Comparison of ENCODE assay signal across 8 cellular contexts in genomic region chr7:23357190-23358093, GRCh38. TPM values are rescaled to one million over a fixed set of nuclear protein-coding genes. Genes with fewer than 3 reads are reported as not detected.
DNase-seq lines count a peak whose midpoint lies in the region; ATAC-seq and TF ChIP-seq lines count a peak whose summit lies in the region.

No MANE protein-coding gene starts in this region.

- H3K4me1 Mint-ChIP-seq in activated T-cell treated with anti-CD3 and anti-CD28 coated beads, Interleukin-2, amount 50 U/mL, for 4 hours (ENCODE audit: low read depth), result peaks cover 9% of the 10 kb centered on the region

- POLR2A ChIA-PET in SK-N-SH (lab: Yijun Ruan, JAX), result interaction anchor here (1.3 kb wide), 1 partner anchor 174 kb away, joined by 3 read pairs; no protein-coding TSS in a partner anchor

- peak overlapping the region in 1 of 2 experiments; percentile 58; a peak in 2 of 4 replicates for H3K27ac ChIP-seq in SK-N-SH (ENCODE audit: low read depth in 2 of 2, low read length in 1 of 2)
- peak overlapping the region; percentile 48 for H3K27ac ChIP-seq in hepatocyte
- H3K27ac ChIP-seq in suprapubic skin, result no peak overlapping the region

- peak; percentile 36 to 42 for ATAC-seq in activated T-cell treated with anti-CD3 and anti-CD28 coated beads, Interleukin-2, amount 50 U/mL, for 4 hours
- peak; percentile 53 for ATAC-seq in HG03175 (IDR thresholded peaks at IDR 0.05; ENCODE audit: unreplicated experiment)

- no peak overlapping the region for H2AFZ ChIP-seq in SK-N-SH (ENCODE audit: low read depth)
- no peak overlapping the region for H2AFZ ChIP-seq in hepatocyte

- H3K9ac ChIP-seq in SK-N-SH, result no peak overlapping the region; the same call in 1 of the 2 replicates

- TF ChIP-seq POLR2A in suprapubic skin (IDR thresholded peaks at IDR 0.05), result no peak

- no peaks in the 10 kb centered on the region for H3K27me3 ChIP-seq in SK-N-SH (ENCODE audit: insufficient read depth)
- H3K27me3 ChIP-seq in hepatocyte, result no peaks in the 10 kb centered on the region
- no peaks in the 10 kb centered on the region for H3K27me3 ChIP-seq in suprapubic skin

- WGBS in SK-N-SH (ENCODE audit: low lambda C conversion rate), result 35% methylated on average over 6 of the region's 6 CpGs
- WGBS in hepatocyte (ENCODE audit: low lambda C conversion rate, missing lambda C conversion rate), result 25% methylated on average over 6 of the region's 6 CpGs
- 25% methylated on average over 6 of the region's 6 CpGs for WGBS in suprapubic skin

- TF ChIP-seq RAD21 in SK-N-SH (IDR thresholded peaks at IDR 0.05; ENCODE audit: low read length), result peak; percentile 65

- H3K79me2 ChIP-seq in SK-N-SH (ENCODE audit: insufficient read depth) (peaks cover 72% of the 10 kb centered on the region), hepatocyte (peaks cover 74% of the 10 kb centered on the region)

- TF ChIP-seq EP300 in SK-N-SH (IDR thresholded peaks at IDR 0.05; ENCODE audit: borderline replicate concordance in 1 of 2, low read depth in 1 of 2, low read length in 1 of 2) (no peak), suprapubic skin (IDR thresholded peaks at IDR 0.05) (no peak)

- H3K9me3 ChIP-seq in SK-N-SH, result no peaks in the 10 kb centered on the region
- no peaks in the 10 kb centered on the region for H3K9me3 ChIP-seq in hepatocyte (ENCODE audit: low read depth)
- no peaks in the 10 kb centered on the region for H3K9me3 ChIP-seq in suprapubic skin

- H3K9me2 ChIP-seq in SK-N-SH (no peaks in the 10 kb centered on the region), hepatocyte (replicated peaks; ENCODE audit: insufficient read depth) (no peaks in the 10 kb centered on the region)

- CTCF ChIA-PET in SK-N-SH (lab: Yijun Ruan, JAX), result interaction anchor here (0.6 to 2.6 kb wide), 26 partner anchors 8 to 1617 kb away, joined by 3 to 12 read pairs (median 3); no protein-coding TSS in a partner anchor

- TF ChIP-seq CTCF in SK-N-SH (IDR thresholded peaks at IDR 0.05) (peak; percentile 79), hepatocyte (IDR thresholded peaks at IDR 0.05; ENCODE audit: poor library complexity) (peak; percentile 68), suprapubic skin (IDR thresholded peaks at IDR 0.05) (no peak)

- peaks cover 31% of the 10 kb centered on the region for H3F3A ChIP-seq in SK-N-SH (replicated peaks; ENCODE audit: insufficient read depth)

- no peak overlapping the region for H3K4me3 Mint-ChIP-seq in activated T-cell treated with anti-CD3 and anti-CD28 coated beads, Interleukin-2, amount 50 U/mL, for 4 hours

- H3K4me1 ChIP-seq in SK-N-SH (ENCODE audit: control insufficient read depth in 1 of 2, insufficient read depth in 2 of 2, low read depth in 1 of 2, low read length in 1 of 2) (peaks cover 0 to 11% of the 10 kb centered on the region in 2 experiments; a peak in 1 of 4 replicates), hepatocyte (ENCODE audit: insufficient read depth) (peaks cover 14% of the 10 kb centered on the region), suprapubic skin (no peaks in the 10 kb centered on the region)

- peaks cover 4% of the 10 kb centered on the region for H3K27me3 Mint-ChIP-seq in activated T-cell treated with anti-CD3 and anti-CD28 coated beads, Interleukin-2, amount 50 U/mL, for 4 hours (ENCODE audit: low read depth)

- H3K4me2 ChIP-seq in SK-N-SH (peak overlapping the region; percentile 56), hepatocyte (peak overlapping the region; percentile 23)

- H3K4me3 ChIP-seq in SK-N-SH (ENCODE audit: low read depth in 2 of 2, low read length in 1 of 2) (no peak overlapping the region; a peak in 1 of 4 replicates), hepatocyte (no peak overlapping the region), suprapubic skin (no peak overlapping the region)

- DNase-seq in activated T-cell treated with anti-CD3 and anti-CD28 coated beads, Interleukin-2, amount 50 U/mL, for 4 hours, result no peak
- no peak for DNase-seq in activated T-cell treated with anti-CD3 and anti-CD28 coated beads, Interleukin-2, amount 50 U/mL, for 48 hours
- no peak for DNase-seq in SK-N-SH
- peak; percentile 53 for DNase-seq in hepatocyte (ENCODE audit: low spot score)
- DNase-seq in NK-92 (lab: John Stamatoyannopoulos, UW; ENCODE audit: unreplicated experiment), result no peak
- no peak for DNase-seq in suprapubic skin (ENCODE audit: low spot score in 2 of 2)
- no peak for DNase-seq in NCI-H2081 treated with DMSO at 0.1 percent for 48 hours (lab: John Stamatoyannopoulos, UW)

- peaks cover 17 to 24% of the 10 kb centered on the region in 2 experiments for H3K36me3 ChIP-seq in SK-N-SH (replicated peaks in 1 of 2; ENCODE audit: control insufficient read depth in 1 of 2, insufficient read depth in 2 of 2, low read length in 1 of 2)
- H3K36me3 ChIP-seq in hepatocyte (replicated peaks; ENCODE audit: insufficient read depth, low read depth), result no peaks in the 10 kb centered on the region
- no peaks in the 10 kb centered on the region for H3K36me3 ChIP-seq in suprapubic skin

- H3K9me3 Mint-ChIP-seq in activated T-cell treated with anti-CD3 and anti-CD28 coated beads, Interleukin-2, amount 50 U/mL, for 4 hours, result no peaks in the 10 kb centered on the region

- no peaks in the 10 kb centered on the region for H3K36me3 Mint-ChIP-seq in activated T-cell treated with anti-CD3 and anti-CD28 coated beads, Interleukin-2, amount 50 U/mL, for 4 hours (ENCODE audit: insufficient read depth)

- peaks cover 10% of the 10 kb centered on the region; the same call in 1 of the 2 replicates for H4K20me1 ChIP-seq in SK-N-SH (ENCODE audit: insufficient read depth)
- H4K20me1 ChIP-seq in hepatocyte (ENCODE audit: insufficient read depth, poor library complexity, severe bottlenecking), result no peaks in the 10 kb centered on the region

TF ChIP-seq in SK-N-SH, 30 proteins besides CTCF, POLR2A, EP300 and RAD21:
- TF ChIP-seq TEAD4 (IDR thresholded peaks at IDR 0.05; ENCODE audit: borderline replicate concordance, insufficient read depth), result no peak
- peak; percentile 67 for TF ChIP-seq PBX3 (IDR thresholded peaks at IDR 0.05)
- peak; percentile 37 for TF ChIP-seq TCF12 (IDR thresholded peaks at IDR 0.05)
- TF ChIP-seq FOXJ3 (CRISPR knock-in tag; IDR thresholded peaks at IDR 0.05), result no peak
- TF ChIP-seq JUND (IDR thresholded peaks at IDR 0.05), result peak; percentile 29; the same call in 1 of the 2 replicates
- peak; percentile 46 for TF ChIP-seq SMC3 (IDR thresholded peaks at IDR 0.05; ENCODE audit: low read depth, low read length)
TF ChIP-seq in SK-N-SH: peak in this region for 4.

RNA-seq across cellular contexts. Expression of gene MALSU1, which starts 58.3 kb away (rescaled TPM):
- total RNA-seq in activated T-cell treated with anti-CD3 and anti-CD28 coated beads, Interleukin-2, amount 50 U/mL, for 4 hours, result 100 to 1,000 TPM in 2 of 3 donors, 10 to 100 TPM in 1; 96.5 to 121 (median 113) TPM
- polyA plus RNA-seq in SK-N-SH (2012; rRNA removed) (93.6 and 102 TPM in 2 replicates), hepatocyte (77.2 and 92.6 TPM in 2 replicates)
- 101 and 119 TPM in 2 replicates for polyA plus RNA-seq in SK-N-SH (2012; cell fraction: cytosol; rRNA removed)
- polyA plus RNA-seq in SK-N-SH (2012; cell fraction: nucleus; rRNA removed), result 37.8 and 48.8 TPM in 2 replicates
- total RNA-seq in hepatocyte (43.7 and 61.8 TPM in 2 replicates), suprapubic skin (10 to 100 TPM; 35.7 to 80.2 (median 41.7) TPM)

Comparison
In these comparisons a context has a peak if more than half of its experiments do, and no peak if none do; other contexts are left out.
1. CTCF ChIP-seq: peak in SK-N-SH (single experiment) and hepatocyte (single experiment); none in suprapubic skin (0 of 2).